11 cellular contexts compared by ENCODE assay signal in the genomic region with DNA sequence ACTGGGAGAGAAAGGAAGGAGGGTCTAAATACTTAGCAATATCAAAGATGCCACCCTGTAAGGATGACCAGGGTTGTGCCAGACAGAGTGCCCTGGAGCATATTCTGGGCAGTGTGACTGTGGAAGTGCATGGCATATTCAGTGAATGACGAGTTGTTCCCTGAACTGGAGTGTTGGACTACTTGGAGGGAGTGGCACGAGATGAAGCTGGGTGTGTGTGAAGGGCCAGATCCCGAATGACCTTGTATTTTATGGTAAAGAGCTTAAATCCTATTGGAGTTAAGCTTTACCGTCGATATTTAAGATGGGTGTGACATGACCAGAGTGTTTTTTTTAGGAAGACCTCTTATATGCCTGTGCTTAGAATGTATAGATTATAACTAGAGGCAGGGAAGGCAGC. TPM values are rescaled to one million over a fixed set of nuclear protein-coding genes. Genes with fewer than 3 reads are reported as not detected.
A peak's percentile ranks its signal among the peaks of the same experiment; 100 is the strongest.
DNase-seq lines count a peak whose midpoint lies in the region; ATAC-seq and TF ChIP-seq lines count a peak whose summit lies in the region.
"Had no signal": no experiment of that assay in that cellular context is flagged by ENCODE, and none has a peak within 500 bp of the region (broad histone marks: within the 10 kb centered on the region; RNA-seq: fewer than 3 reads in every experiment).

No MANE protein-coding gene starts in this region.

- H3K4me2 ChIP-seq in MM.1S (ENCODE audit: low read depth, low read length) (peak overlapping the region; percentile 3; the same call in 1 of the 2 replicates), osteoblast (ENCODE audit: insufficient read depth, low read length) (no peak overlapping the region)

- H3K27me3 Mint-ChIP-seq in CD4-positive, alpha-beta memory T cell, result no peaks in the 10 kb centered on the region
- H3K27me3 Mint-ChIP-seq: dendritic cell treated with granulocyte-macrophage colony-stimulating factor and Interleukin-4, amounts not matched to agents 40 ng/mL and 50 ng/mL, for 4 days had no signal

- no peaks in the 10 kb centered on the region for H3K36me3 ChIP-seq in CD4-positive, alpha-beta memory T cell (ENCODE audit: insufficient read depth, low read length)
- no peaks in the 10 kb centered on the region for H3K36me3 ChIP-seq in MM.1S (replicated peaks; ENCODE audit: insufficient read depth, low read length)
- H3K36me3 ChIP-seq in colonic mucosa, result no peaks in the 10 kb centered on the region
- no peaks in the 10 kb centered on the region for H3K36me3 ChIP-seq in osteoblast (ENCODE audit: insufficient read depth, low read length)
- H3K36me3 ChIP-seq: tibial artery had no signal

- no peaks in the 10 kb centered on the region for H3K9me3 Mint-ChIP-seq in CD4-positive, alpha-beta memory T cell
- H3K9me3 Mint-ChIP-seq: dendritic cell treated with granulocyte-macrophage colony-stimulating factor and Interleukin-4, amounts not matched to agents 40 ng/mL and 50 ng/mL, for 4 days had no signal

- DNase-seq in CD4-positive, alpha-beta memory T cell, result no peak
- DNase-seq in MM.1S (no peak), colonic mucosa (peak; percentile 64), osteoblast (ENCODE audit: insufficient read length, low spot score, missing footprints) (no peak), putamen (ENCODE audit: low spot score) (no peak), HCEC 1CT (no peak), retina (no peak)
- DNase-seq: NCI-H446, tibial artery had no signal

- POLR2A ChIA-PET in CD4-positive, alpha-beta memory T cell (lab: Charles Lee; ENCODE audit: partially characterized antibody), result interaction anchor here (1.1 to 2.7 kb wide), 3 partner anchors 22 to 64 kb away, joined by 3 to 24 read pairs (median 7); partner anchors contain the start of genes RHOG and STIM1

- H3K4me3 ChIP-seq in CD4-positive, alpha-beta memory T cell (ENCODE audit: low read length in 2 of 2), result no peak overlapping the region
- H3K4me3 ChIP-seq in MM.1S (ENCODE audit: low read length) (no peak overlapping the region), colonic mucosa (no peak overlapping the region), osteoblast (ENCODE audit: insufficient read depth, low read length) (no peak overlapping the region)
- H3K4me3 ChIP-seq: tibial artery had no signal

- CTCF ChIA-PET in CD4-positive, alpha-beta memory T cell (lab: Charles Lee; ENCODE audit: partially characterized antibody), result interaction anchor here (1.1 to 3.9 kb wide), 2 partner anchors 46 to 49 kb away, joined by 3 to 16 read pairs; partner anchors contain the start of gene STIM1

- H3K4me1 ChIP-seq in CD4-positive, alpha-beta memory T cell (ENCODE audit: insufficient read depth, low read length), result peaks cover 80% of the 10 kb centered on the region
- peaks cover 34% of the 10 kb centered on the region for H3K4me1 ChIP-seq in MM.1S (ENCODE audit: low read length)
- peaks cover 19% of the 10 kb centered on the region for H3K4me1 ChIP-seq in colonic mucosa
- H3K4me1 ChIP-seq in osteoblast (ENCODE audit: insufficient read depth, low read length), result peaks cover 22% of the 10 kb centered on the region

- H3K9me3 ChIP-seq in CD4-positive, alpha-beta memory T cell (ENCODE audit: control insufficient read depth in 1 of 2, low read length in 2 of 2), result no peaks in the 10 kb centered on the region
- H3K9me3 ChIP-seq in MM.1S (replicated peaks; ENCODE audit: insufficient read depth, low read length) (no peaks in the 10 kb centered on the region), colonic mucosa (no peaks in the 10 kb centered on the region), osteoblast (ENCODE audit: low read depth, low read length) (no peaks in the 10 kb centered on the region)
- H3K9me3 ChIP-seq: tibial artery had no signal

- H3K4me3 Mint-ChIP-seq in CD4-positive, alpha-beta memory T cell, result peak overlapping the region in 6 of 8 donors; percentile 8 to 67 (median 34)
- H3K4me3 Mint-ChIP-seq: dendritic cell treated with granulocyte-macrophage colony-stimulating factor and Interleukin-4, amounts not matched to agents 40 ng/mL and 50 ng/mL, for 4 days had no signal

- H3K4me1 Mint-ChIP-seq in CD4-positive, alpha-beta memory T cell, result peaks cover 61 to 86% (median 75%) of the 10 kb centered on the region in 4 donors

- peak overlapping the region; percentile 75 to 95 (median 93) for H3K27ac Mint-ChIP-seq in CD4-positive, alpha-beta memory T cell

- no peak for ATAC-seq in HG03354 (IDR thresholded peaks at IDR 0.05; ENCODE audit: poor library complexity, severe bottlenecking, unreplicated experiment)

- H3K36me3 Mint-ChIP-seq in CD4-positive, alpha-beta memory T cell, result no peaks in the 10 kb centered on the region

- TF ChIP-seq CTCF in MM.1S (IDR thresholded peaks at IDR 0.05; ENCODE audit: low read length), result no peak
- no peak for TF ChIP-seq CTCF in colonic mucosa (IDR thresholded peaks at IDR 0.05)
- no peak for TF ChIP-seq CTCF in osteoblast (IDR thresholded peaks at IDR 0.05; ENCODE audit: extremely low read depth, low read depth, low read length)

- peak overlapping the region; percentile 45 for H3K27ac ChIP-seq in CD4-positive, alpha-beta memory T cell (ENCODE audit: low read depth, low read length)
- H3K27ac ChIP-seq in MM.1S (ENCODE audit: low read length) (no peak overlapping the region), colonic mucosa (peak overlapping the region; percentile 1), osteoblast (ENCODE audit: low read depth, low read length) (peak overlapping the region; percentile 92)
- H3K27ac ChIP-seq: tibial artery had no signal

- peaks cover 15% of the 10 kb centered on the region; the same call in 1 of the 2 replicates for H3F3A ChIP-seq in MM.1S (ENCODE audit: insufficient read depth, low read length)

- peaks cover 91% of the 10 kb centered on the region for H3K79me2 ChIP-seq in MM.1S (ENCODE audit: low read length)
- peaks cover 53% of the 10 kb centered on the region for H3K79me2 ChIP-seq in osteoblast (ENCODE audit: insufficient read depth, low read length)

- no peak overlapping the region for H3K9ac ChIP-seq in MM.1S (ENCODE audit: low read length)
- H3K9ac ChIP-seq in colonic mucosa (ENCODE audit: low read depth in 2 of 2, low read length in 2 of 2), result no peak overlapping the region

- H3K27me3 ChIP-seq in CD4-positive, alpha-beta memory T cell (ENCODE audit: insufficient read depth, low read length), result no peaks in the 10 kb centered on the region
- H3K27me3 ChIP-seq in MM.1S (replicated peaks; ENCODE audit: insufficient read depth, low read length) (no peaks in the 10 kb centered on the region), colonic mucosa (no peaks in the 10 kb centered on the region), osteoblast (ENCODE audit: insufficient read depth, low read length) (no peaks in the 10 kb centered on the region)
- H3K27me3 ChIP-seq: tibial artery had no signal

- H4K20me1 ChIP-seq in MM.1S (ENCODE audit: insufficient read depth, low read length) (peaks cover 20% of the 10 kb centered on the region), osteoblast (ENCODE audit: insufficient read depth, low read length) (no peaks in the 10 kb centered on the region)

- no peak overlapping the region for H2AFZ ChIP-seq in MM.1S (ENCODE audit: low read length)
- no peak overlapping the region for H2AFZ ChIP-seq in osteoblast (ENCODE audit: low read length)

- no peaks in the 10 kb centered on the region for H3K9me2 ChIP-seq in MM.1S (replicated peaks; ENCODE audit: insufficient read depth, low read length)

- intact Hi-C loops in CD4-positive, alpha-beta memory T cell (cut with micrococcal nuclease), result loop anchor here (2.0 kb wide), 1 partner anchor 49 kb away; the partner anchor contains the start of gene STIM1
- intact Hi-C loops in colonic mucosa (cut with DNase I), result no loop called here

RNA-seq across cellular contexts. Expression of gene STIM1, which starts 48.8 kb away (rescaled TPM):
- total RNA-seq in CD4-positive, alpha-beta memory T cell, result 10 to 100 TPM; 87.1 to 87.4 TPM
- 10 to 100 TPM; 27.7 to 43.8 TPM for polyA plus RNA-seq in CD4-positive, alpha-beta memory T cell
- 10 to 100 TPM; 39.1 to 56.8 TPM for total RNA-seq in colonic mucosa
- total RNA-seq in osteoblast, result 57.5 and 57.9 TPM in 2 replicates
